In the genomic region with DNA sequence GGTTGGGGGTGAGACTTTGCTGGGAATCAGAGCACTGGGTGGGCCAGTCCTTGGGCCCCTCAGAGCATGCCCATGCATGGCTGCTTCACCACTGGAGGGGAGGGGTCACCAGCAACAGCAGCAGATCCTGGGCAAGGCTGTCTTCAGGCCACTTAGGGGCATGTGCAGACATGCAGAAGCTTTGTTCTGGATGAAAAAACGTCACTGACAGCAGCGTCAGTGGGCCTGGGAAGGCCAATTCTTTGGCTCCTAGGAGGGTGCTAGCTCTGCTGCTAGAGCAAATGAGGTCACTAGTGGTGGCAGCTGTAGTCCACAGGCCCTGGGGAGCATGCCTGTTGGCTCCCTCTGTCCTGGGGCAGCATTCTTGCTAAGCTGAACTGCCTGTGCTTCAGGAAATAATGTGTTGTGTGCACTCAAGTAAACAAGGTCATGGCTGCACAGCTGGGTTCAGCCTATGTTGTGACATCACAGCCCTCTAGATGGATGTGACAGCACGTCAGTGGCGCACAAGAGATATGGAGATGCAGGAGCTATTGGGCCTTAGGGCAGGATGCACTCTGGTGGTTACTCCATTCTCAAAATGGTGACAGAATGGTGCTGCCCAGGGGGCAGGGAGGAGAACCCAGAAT, we compare ENCODE assay signal across 21 cellular contexts. TPM values are rescaled to one million over a fixed set of nuclear protein-coding genes. Genes with fewer than 3 reads are reported as not detected.
"Had no signal": no experiment of that assay in that cellular context is flagged by ENCODE, and none has a peak within 500 bp of the region (broad histone marks: within the 10 kb centered on the region; RNA-seq: fewer than 3 reads in every experiment).

No MANE protein-coding gene starts in this region.

- ATAC-seq: activated CD4-positive, alpha-beta T cell treated with anti-CD3 and anti-CD28 coated beads for 36 hours; activated CD8-positive, alpha-beta T cell treated with anti-CD3 and anti-CD28 coated beads for 36 hours; activated naive CD4-positive, alpha-beta T cell treated with anti-CD3 and anti-CD28 coated beads, Interleukin-2, amount 50 U/mL, for 72 hours; psoas muscle; sciatic nerve; stimulated activated naive CD8-positive, alpha-beta T cell treated with anti-CD3 and anti-CD28 coated beads, Interleukin-15, amount 100 ng/mL, for 72 hours had no signal

- H3K27me3 ChIP-seq: testis had no signal

- H3K9me3 Mint-ChIP-seq: activated CD8-positive, alpha-beta T cell treated with anti-CD3 and anti-CD28 coated beads for 36 hours had no signal

- H3K4me3 Mint-ChIP-seq: activated CD4-positive, alpha-beta T cell treated with anti-CD3 and anti-CD28 coated beads for 36 hours; activated CD8-positive, alpha-beta T cell treated with anti-CD3 and anti-CD28 coated beads for 36 hours; central memory CD8-positive, alpha-beta T cell; nephron; stimulated activated naive CD8-positive, alpha-beta T cell treated with anti-CD3 and anti-CD28 coated beads, Interleukin-15, amount 100 ng/mL, for 72 hours had no signal

- H3K27ac Mint-ChIP-seq: activated CD4-positive, alpha-beta T cell treated with anti-CD3 and anti-CD28 coated beads for 36 hours; activated CD8-positive, alpha-beta T cell treated with anti-CD3 and anti-CD28 coated beads for 36 hours; activated naive CD4-positive, alpha-beta T cell treated with anti-CD3 and anti-CD28 coated beads, Interleukin-2, amount 50 U/mL, for 72 hours; nephron; stimulated activated naive CD8-positive, alpha-beta T cell treated with anti-CD3 and anti-CD28 coated beads, Interleukin-15, amount 100 ng/mL, for 72 hours had no signal

- DNase-seq: activated CD4-positive, alpha-beta T cell treated with anti-CD3 and anti-CD28 coated beads for 36 hours; activated CD8-positive, alpha-beta memory T cell treated with anti-CD3 and anti-CD28 coated beads, Interleukin-2, amount 50 U/mL, for 4 hours; activated CD8-positive, alpha-beta T cell treated with anti-CD3 and anti-CD28 coated beads for 36 hours; activated effector memory CD4-positive, alpha-beta T cell treated with anti-CD3 and anti-CD28 coated beads, Interleukin-2, amount 50 U/mL, for 16 hours; activated T-cell treated with anti-CD3 and anti-CD28 coated beads, Interleukin-2, amount 50 U/mL, for 48 hours; cortex of kidney; effector memory CD4-positive, alpha-beta T cell; head of caudate nucleus; kidney glomerular epithelial cell; mesendoderm; psoas muscle; stimulated activated naive CD8-positive, alpha-beta T cell treated with anti-CD3 and anti-CD28 coated beads, Interleukin-15, amount 100 ng/mL, for 72 hours; T-helper 1 cell; testis had no signal

- H3K4me1 ChIP-seq: psoas muscle, testis had no signal

- H3K4me3 ChIP-seq: psoas muscle, testis had no signal

- H3K27me3 Mint-ChIP-seq: central memory CD8-positive, alpha-beta T cell; stimulated activated naive CD8-positive, alpha-beta T cell treated with anti-CD3 and anti-CD28 coated beads, Interleukin-15, amount 100 ng/mL, for 72 hours had no signal

- H3K36me3 Mint-ChIP-seq: activated naive CD4-positive, alpha-beta T cell treated with anti-CD3 and anti-CD28 coated beads, Interleukin-2, amount 50 U/mL, for 72 hours had no signal

- H3K9me3 ChIP-seq: testis had no signal

- H3K4me1 Mint-ChIP-seq: activated CD4-positive, alpha-beta T cell treated with anti-CD3 and anti-CD28 coated beads for 36 hours; central memory CD8-positive, alpha-beta T cell had no signal

- H3K27ac ChIP-seq: psoas muscle, testis had no signal

RNA-seq across cellular contexts. Expression of gene ZC3H11B, which starts 27.0 kb away (rescaled TPM):
- total RNA-seq: fibroblast of lung, frontal cortex, sciatic nerve, urinary bladder had no signal
